ENCODE assay signal across 1 cellular context in genomic region chr2:233354971-233355574, GRCh38.
TF ChIP-seq lines count a peak whose summit lies in the region.

No MANE protein-coding gene starts in this region.

TF ChIP-seq in GM23338, 12 proteins besides CTCF, POLR2A, EP300 and RAD21 (continued from another document):
- TF ChIP-seq ZNF462 (CRISPR knock-in tag; IDR thresholded peaks at IDR 0.05) (no peak), REST (IDR thresholded peaks at IDR 0.05; ENCODE audit: unreplicated experiment) (no peak), CREB1 (CRISPR knock-in tag; IDR thresholded peaks at IDR 0.05; ENCODE audit: low read depth) (no peak), POLR2AphosphoS5 (IDR thresholded peaks at IDR 0.05; ENCODE audit: low read depth) (no peak), JUNB (IDR thresholded peaks at IDR 0.05; ENCODE audit: unreplicated experiment) (no peak), EZH2 (IDR thresholded peaks at IDR 0.05; ENCODE audit: low read depth, unreplicated experiment) (no peak)
